In the genomic region with DNA sequence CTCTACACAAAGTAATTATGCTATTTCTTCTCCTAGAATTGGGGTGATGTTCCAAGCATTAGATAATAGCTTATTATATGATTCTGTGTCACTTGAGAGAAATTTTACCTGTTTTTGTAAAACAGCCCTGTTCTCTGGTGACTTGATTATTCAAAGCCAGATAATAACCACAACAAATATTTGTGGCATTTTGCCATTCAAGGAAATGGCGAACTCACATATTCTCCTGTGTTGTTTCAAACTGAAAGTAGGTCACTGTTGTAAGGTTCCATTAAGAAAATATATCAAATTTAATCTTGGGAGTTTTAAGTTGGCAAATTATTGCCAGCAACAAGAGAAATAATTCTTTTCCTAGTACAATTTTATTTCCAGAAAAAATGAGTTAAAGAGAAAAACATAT, we compare ENCODE assay signal across 16 cellular contexts.
"Had no signal": no experiment of that assay in that cellular context is flagged by ENCODE, and none has a peak within 500 bp of the region (broad histone marks: within the 10 kb centered on the region; RNA-seq: fewer than 3 reads in every experiment).

No MANE protein-coding gene starts in this region.

- H3K4me2 ChIP-seq: neural progenitor cell had no signal

- ATAC-seq: body of pancreas; mucosa of descending colon; naive thymus-derived CD4-positive, alpha-beta T cell; stimulated activated naive CD8-positive, alpha-beta T cell treated with anti-CD3 and anti-CD28 coated beads, Interleukin-15, amount 100 ng/mL, for 72 hours had no signal

- H3K4me1 ChIP-seq: body of pancreas, colonic mucosa, prostate gland, right atrium auricular region had no signal

- DNase-seq: activated CD4-positive, alpha-beta T cell treated with anti-CD3 and anti-CD28 coated beads for 1 hour; activated CD8-positive, alpha-beta memory T cell treated with anti-CD3 and anti-CD28 coated beads for 24 hours; activated naive CD4-positive, alpha-beta T cell; activated naive CD8-positive, alpha-beta T cell treated with anti-CD3 and anti-CD28 coated beads for 36 hours; amygdala; body of pancreas; central memory CD4-positive, alpha-beta T cell; colonic mucosa; erythroblast; mucosa of descending colon; naive thymus-derived CD4-positive, alpha-beta T cell; stimulated activated naive CD8-positive, alpha-beta T cell treated with anti-CD3 and anti-CD28 coated beads, Interleukin-15, amount 100 ng/mL, for 72 hours; WERI-Rb-1 had no signal

- H3K4me3 ChIP-seq: body of pancreas, colonic mucosa, mucosa of descending colon, neural progenitor cell, prostate gland, right atrium auricular region had no signal

- H3K9ac ChIP-seq: neural progenitor cell had no signal

- H3K9me3 ChIP-seq: body of pancreas, colonic mucosa, mucosa of descending colon, prostate gland, right atrium auricular region had no signal

- H3K27me3 ChIP-seq: body of pancreas, colonic mucosa, neural progenitor cell, right atrium auricular region had no signal

- H3K27ac ChIP-seq: body of pancreas, colonic mucosa, neural progenitor cell, prostate gland, right atrium auricular region, WERI-Rb-1 had no signal

- H3K36me3 ChIP-seq: colonic mucosa, neural progenitor cell, prostate gland, right atrium auricular region, WERI-Rb-1 had no signal

- H2AFZ ChIP-seq: neural progenitor cell had no signal
